In genomic region chr2:24258718-24259117, GRCh38 we compare ENCODE assay signal across 22 cellular contexts.
"Had no signal": no experiment of that assay in that cellular context is flagged by ENCODE, and none has a peak within 500 bp of the region (broad histone marks: within the 10 kb centered on the region; RNA-seq: fewer than 3 reads in every experiment).

No MANE protein-coding gene starts in this region.

- H3K9me3 ChIP-seq: SK-N-SH had no signal

- H3K27ac ChIP-seq: HL-60, KMS-11, RWPE1 had no signal

- H3K9me2 ChIP-seq: SK-N-SH had no signal

- H3K4me2 ChIP-seq: KMS-11, SK-N-SH had no signal

- DNase-seq: Kasumi-1, MM.1S, NCI-H1092 treated with DMSO at 0.1 percent for 48 hours, NCI-H1436, NCI-H187, NCI-H2029, NCI-H2081 treated with DMSO at 0.1 percent for 48 hours, NCI-H2171, NCI-H226, NCI-H446 treated with DMSO at 0.1 percent for 48 hours, NCI-H510A treated with DMSO at 0.1 percent for 48 hours, NCI-H526, NCI-H748 treated with DMSO at 0.1 percent for 48 hours, PC-3, SHP77, SK-N-SH, SW 1271, T-cell had no signal

- H3K9ac ChIP-seq: KMS-11, SK-N-SH had no signal

- FAIRE-seq: HTR-8/SVneo had no signal
